In genomic region chr1:38018864-38019343, GRCh38 we compare ENCODE assay signal across 9 cellular contexts. TPM values are rescaled to one million over a fixed set of nuclear protein-coding genes. Genes with fewer than 3 reads are reported as not detected.
DNase-seq lines count a peak whose midpoint lies in the region; ATAC-seq and TF ChIP-seq lines count a peak whose summit lies in the region.
"Had no signal": no experiment of that assay in that cellular context is flagged by ENCODE, and none has a peak within 500 bp of the region (broad histone marks: within the 10 kb centered on the region; RNA-seq: fewer than 3 reads in every experiment).

No MANE protein-coding gene starts in this region.

- DNase-seq in AG04449 (ENCODE audit: low read depth, low spot score) = no peak
- peak; percentile 52 for DNase-seq in GM13976 (ENCODE audit: low spot score)
- DNase-seq in SK-N-SH = no peak
- peak; percentile 38 for DNase-seq in germinal center (ENCODE audit: low spot score)
- no peak for DNase-seq in uterus
- no peak for DNase-seq in NCI-H226
- DNase-seq in activated CD4-positive, CD25-positive, alpha-beta regulatory T cell (lab: John Stamatoyannopoulos, UW) = no peak

- H3K9ac ChIP-seq in SK-N-SH = no peak overlapping the region

- H3K4me1 ChIP-seq in SK-N-SH (ENCODE audit: control insufficient read depth in 1 of 2, insufficient read depth in 2 of 2, low read depth in 1 of 2, low read length in 1 of 2) = peaks cover 3 to 21% of the 10 kb centered on the region in 2 experiments; a peak in 2 of 4 replicates
- peaks cover 4 to 7% of the 10 kb centered on the region in 2 donors for H3K4me1 ChIP-seq in uterus

- H3K36me3 ChIP-seq in SK-N-SH (replicated peaks in 1 of 2; ENCODE audit: control insufficient read depth in 1 of 2, insufficient read depth in 2 of 2, low read length in 1 of 2) (peaks cover 75 to 77% of the 10 kb centered on the region in 2 experiments), uterus (no peaks in the 10 kb centered on the region)

- H3K27me3 ChIP-seq in SK-N-SH (ENCODE audit: insufficient read depth) (no peaks in the 10 kb centered on the region), uterus (no peaks in the 10 kb centered on the region)

- POLR2A ChIA-PET in AG04449 (lab: Yijun Ruan, JAX) = interaction anchor here (0.7 to 1.1 kb wide), 3 partner anchors 18 to 1632 kb away, joined by 3 to 4 read pairs (median 4); no protein-coding TSS in a partner anchor
- POLR2A ChIA-PET in SK-N-SH (lab: Yijun Ruan, JAX) = interaction anchor here (0.5 to 0.6 kb wide), 2 partner anchors 213 to 473 kb away, joined by 3 read pairs; no protein-coding TSS in a partner anchor

- no peak for ATAC-seq in GM21528 (IDR thresholded peaks at IDR 0.05; ENCODE audit: low FRiP score, unreplicated experiment)

- H3K79me2 ChIP-seq in SK-N-SH (ENCODE audit: insufficient read depth) = peaks cover 59% of the 10 kb centered on the region

- 86% methylated on average over 6 of the region's 6 CpGs for WGBS in SK-N-SH (ENCODE audit: low lambda C conversion rate)

- H3K27ac ChIP-seq in SK-N-SH (ENCODE audit: low read depth in 2 of 2, low read length in 1 of 2) (no peak overlapping the region), uterus (no peak overlapping the region)

- TF ChIP-seq CTCF in AG04449 (IDR thresholded peaks at IDR 0.05; ENCODE audit: insufficient read depth, low read length, missing control alignments) = peak; percentile 48
- TF ChIP-seq CTCF in GM13976 (IDR thresholded peaks at IDR 0.05; ENCODE audit: borderline replicate concordance, control extremely low read depth, extremely low read depth, insufficient read depth, missing control alignments) = peak; percentile 30
- peak; percentile 77 for TF ChIP-seq CTCF in SK-N-SH (IDR thresholded peaks at IDR 0.05)
- TF ChIP-seq CTCF in uterus (IDR thresholded peaks at IDR 0.05) = peak; percentile 53 to 71 (median 60)

- H3K4me2 ChIP-seq in SK-N-SH = no peak overlapping the region

- H3K9me3 ChIP-seq in SK-N-SH = no peaks in the 10 kb centered on the region
- no peaks in the 10 kb centered on the region for H3K9me3 ChIP-seq in uterus
- H3K9me3 ChIP-seq: HAP-1 had no signal

- no peak overlapping the region for H3K4me3 ChIP-seq in AG04449 (ENCODE audit: low read depth, low read length)
- H3K4me3 ChIP-seq in SK-N-SH (ENCODE audit: low read depth in 2 of 2, low read length in 1 of 2) = no peak overlapping the region
- no peak overlapping the region for H3K4me3 ChIP-seq in uterus
- H3K4me3 ChIP-seq: HAP-1 had no signal

- in situ Hi-C loops in GM13976 (cut with MboI; ENCODE audit: low sequenced_read_pairs, unreplicated experiment) = no loop called here

- TF ChIP-seq EP300 in SK-N-SH (IDR thresholded peaks at IDR 0.05; ENCODE audit: borderline replicate concordance in 1 of 2, low read depth in 1 of 2, low read length in 1 of 2) = no peak

- peaks cover 11% of the 10 kb centered on the region for H3F3A ChIP-seq in SK-N-SH (replicated peaks; ENCODE audit: insufficient read depth)

- no peaks in the 10 kb centered on the region for H3K9me2 ChIP-seq in SK-N-SH

- no peak overlapping the region for H2AFZ ChIP-seq in SK-N-SH (ENCODE audit: low read depth)

- no peak for TF ChIP-seq POLR2A in uterus (IDR thresholded peaks at IDR 0.05)

- CTCF ChIA-PET in AG04449 (lab: Yijun Ruan, JAX) = interaction anchor here (0.8 to 20.1 kb wide), 15 partner anchors 10 to 817 kb away, joined by 3 to 398 read pairs (median 4); partner anchors contain the start of gene SF3A3
- CTCF ChIA-PET in SK-N-SH (lab: Yijun Ruan, JAX) = interaction anchor here (0.7 to 6.0 kb wide), 18 partner anchors 8 to 817 kb away, joined by 3 to 32 read pairs (median 4); partner anchors contain the start of genes POU3F1 and SF3A3

- intact Hi-C loops in uterus (cut with DNase I; ENCODE audit: low total_unique reads) = no loop called here

- TF ChIP-seq RAD21 in SK-N-SH (IDR thresholded peaks at IDR 0.05; ENCODE audit: low read length) = peak; percentile 69

- no peaks in the 10 kb centered on the region for H4K20me1 ChIP-seq in SK-N-SH (ENCODE audit: insufficient read depth)

TF ChIP-seq in SK-N-SH, 30 proteins besides CTCF, POLR2A, EP300 and RAD21:
- TF ChIP-seq SMC3 (IDR thresholded peaks at IDR 0.05; ENCODE audit: low read depth, low read length) (peak; percentile 45), NRF1 (IDR thresholded peaks at IDR 0.05; ENCODE audit: low read depth, low read length) (no peak)

RNA-seq across cellular contexts. Expression of gene UTP11, which starts 6.4 kb away (rescaled TPM):
- polyA plus RNA-seq in SK-N-SH (2012; rRNA removed) = 26.8 and 27.3 TPM in 2 replicates
- 38.0 and 45.1 TPM in 2 replicates for polyA plus RNA-seq in SK-N-SH (2012; cell fraction: cytosol; rRNA removed)
- polyA plus RNA-seq in SK-N-SH (2012; cell fraction: nucleus; rRNA removed) = 12.3 and 17.0 TPM in 2 replicates
- total RNA-seq in uterus = 10 to 100 TPM in 3 of 4 donors, 1 to 10 TPM in 1; 8.2 to 60.3 (median 36.9) TPM

RNA-seq across cellular contexts. Expression of gene FHL3, which starts 13.6 kb away (rescaled TPM):
- polyA plus RNA-seq in SK-N-SH (2012; rRNA removed) = 4.2 and 6.8 TPM in 2 replicates
- polyA plus RNA-seq in SK-N-SH (2012; cell fraction: cytosol; rRNA removed) = 4.1 and 7.3 TPM in 2 replicates
- polyA plus RNA-seq in SK-N-SH (2012; cell fraction: nucleus; rRNA removed) = 13.5 and 14.1 TPM in 2 replicates
- 10 to 100 TPM; 21.0 to 97.5 (median 42.1) TPM for total RNA-seq in uterus

RNA-seq across cellular contexts. Expression of gene POU3F1, which starts 27.7 kb away (rescaled TPM):
- polyA plus RNA-seq in SK-N-SH (2012; rRNA removed) = not detected in 2 replicates
- not detected in 2 replicates for polyA plus RNA-seq in SK-N-SH (2012; cell fraction: cytosol; rRNA removed)
- polyA plus RNA-seq in SK-N-SH (2012; cell fraction: nucleus; rRNA removed) = not detected in 2 replicates
- not detected for total RNA-seq in uterus

RNA-seq across cellular contexts. Expression of gene SF3A3, which starts 29.1 kb away (rescaled TPM):
- 35.3 and 41.5 TPM in 2 replicates for polyA plus RNA-seq in SK-N-SH (2012; rRNA removed)
- 46.3 and 54.9 TPM in 2 replicates for polyA plus RNA-seq in SK-N-SH (2012; cell fraction: cytosol; rRNA removed)
- polyA plus RNA-seq in SK-N-SH (2012; cell fraction: nucleus; rRNA removed) = 23.1 and 44.0 TPM in 2 replicates
- total RNA-seq in uterus = 100 to 1,000 TPM in 1 of 4 donors, 10 to 100 TPM in 3; 22.6 to 102 (median 45.4) TPM

Comparison
In these comparisons a context has a peak if more than half of its experiments do, and no peak if none do; other contexts are left out.
1. DNase-seq: peak in GM13976 (single experiment) and germinal center (single experiment); none in AG04449 (single experiment), SK-N-SH (single experiment), uterus (0 of 2), NCI-H226 (single experiment) and activated CD4-positive, CD25-positive, alpha-beta regulatory T cell (0 of 4).
2. Peak in every context shown above with its lines, with median percentiles within 50 percentile points of each other: CTCF ChIP-seq.